8 cellular contexts compared by ENCODE assay signal in genomic region chrX:27186671-27187070, GRCh38.
DNase-seq lines count a peak whose midpoint lies in the region; ATAC-seq and TF ChIP-seq lines count a peak whose summit lies in the region.

No MANE protein-coding gene starts in this region.

- H3K4me1 ChIP-seq in GM23248 (ENCODE audit: insufficient read depth) (no peaks in the 10 kb centered on the region), adipocyte (ENCODE audit: control insufficient read depth, insufficient read depth, low read length) (no peaks in the 10 kb centered on the region), vagina (no peaks in the 10 kb centered on the region)

- TF ChIP-seq CTCF in kidney epithelial cell (IDR thresholded peaks at IDR 0.05; ENCODE audit: insufficient read depth, low read length, poor library complexity, severe bottlenecking) = peak; percentile 76
- TF ChIP-seq CTCF in vagina (IDR thresholded peaks at IDR 0.05) = peak; percentile 31 to 50 (median 41)

- H3K27me3 ChIP-seq in GM23248 (replicated peaks; ENCODE audit: insufficient read depth) (no peaks in the 10 kb centered on the region), adipocyte (replicated peaks; ENCODE audit: control insufficient read depth, insufficient read depth, low read length) (no peaks in the 10 kb centered on the region), kidney epithelial cell (ENCODE audit: control insufficient read depth, insufficient read depth, low read length) (no peaks in the 10 kb centered on the region), vagina (no peaks in the 10 kb centered on the region)

- no peak for ATAC-seq in GM21825 (IDR thresholded peaks at IDR 0.05; ENCODE audit: unreplicated experiment)

- in situ Hi-C loops in GM23248 (cut with MboI) = loop anchor here (25.0 kb wide), 1 partner anchor 399 kb away; no protein-coding TSS in a partner anchor

- no peaks in the 10 kb centered on the region for H3F3A ChIP-seq in GM23248 (ENCODE audit: insufficient read depth)

- H3K79me2 ChIP-seq in GM23248 (ENCODE audit: insufficient read depth) = no peaks in the 10 kb centered on the region

- no peak overlapping the region for H3K4me3 ChIP-seq in GM23248
- H3K4me3 ChIP-seq in adipocyte (ENCODE audit: low read length) = no peak overlapping the region
- no peak overlapping the region for H3K4me3 ChIP-seq in kidney epithelial cell (ENCODE audit: low read depth, low read length)
- H3K4me3 ChIP-seq in vagina = no peak overlapping the region

- H2AFZ ChIP-seq in GM23248 = no peak overlapping the region

- H3K36me3 ChIP-seq in GM23248 (ENCODE audit: low read depth) (no peaks in the 10 kb centered on the region), adipocyte (ENCODE audit: control insufficient read depth, insufficient read depth, low read length, severe bottlenecking) (no peaks in the 10 kb centered on the region), kidney epithelial cell (ENCODE audit: control insufficient read depth, insufficient read depth, low read length) (no peaks in the 10 kb centered on the region), vagina (no peaks in the 10 kb centered on the region)

- H3K9me3 ChIP-seq in GM23248 (ENCODE audit: low read depth) = no peaks in the 10 kb centered on the region
- H3K9me3 ChIP-seq in adipocyte (ENCODE audit: control insufficient read depth, low read length) = no peaks in the 10 kb centered on the region
- no peaks in the 10 kb centered on the region for H3K9me3 ChIP-seq in vagina

- H3K4me2 ChIP-seq in GM23248 (ENCODE audit: unreplicated experiment) = no peak overlapping the region

- WGBS in GM23248 (ENCODE audit: low coverage in 1 of 2, low lambda C conversion rate in 2 of 2, missing lambda C conversion rate in 2 of 2), 2 experiments = 0 to 3% methylated on average over 5 of the region's 5 CpGs

- no peak overlapping the region for H3K27ac ChIP-seq in GM23248
- H3K27ac ChIP-seq in vagina = no peak overlapping the region

- intact Hi-C loops in vagina (cut with DNase I) = no loop called here

- no peak for TF ChIP-seq POLR2A in vagina (IDR thresholded peaks at IDR 0.05)

- H3K9ac ChIP-seq in GM23248 (no peak overlapping the region), adipocyte (ENCODE audit: low read length) (no peak overlapping the region)

- H3K9me2 ChIP-seq in GM23248 (ENCODE audit: insufficient read depth) = no peaks in the 10 kb centered on the region

- H4K20me1 ChIP-seq in GM23248 (ENCODE audit: insufficient read depth) = no peaks in the 10 kb centered on the region

- peak; percentile 2 to 12 for DNase-seq in activated CD4-positive, alpha-beta T cell treated with anti-CD3 and anti-CD28 coated beads for 24 hours (ENCODE audit: low read depth in 2 of 2)
- no peak for DNase-seq in activated CD4-positive, alpha-beta T cell treated with anti-CD3 and anti-CD28 coated beads, Interleukin-2, amount 50 U/mL, for 1 hour
- DNase-seq in GM23248 = peak; percentile 45
- peak; percentile 37 for DNase-seq in NCI-H345 (lab: John Stamatoyannopoulos, UW)
- peak; percentile 29 for DNase-seq in adipocyte (ENCODE audit: low read depth)
- no peak for DNase-seq in kidney epithelial cell (ENCODE audit: low read depth)
- no peak for DNase-seq in vagina (ENCODE audit: extremely low spot score in 2 of 2)

Comparison
In these comparisons a context has a peak if more than half of its experiments do, and no peak if none do; other contexts are left out.
1. DNase-seq: peak in activated CD4-positive, alpha-beta T cell treated with anti-CD3 and anti-CD28 coated beads for 24 hours (2 of 2), GM23248 (single experiment), NCI-H345 (single experiment) and adipocyte (single experiment); none in activated CD4-positive, alpha-beta T cell treated with anti-CD3 and anti-CD28 coated beads, Interleukin-2, amount 50 U/mL, for 1 hour (single experiment), kidney epithelial cell (single experiment) and vagina (0 of 2).